Comparison of ENCODE assay signal across 33 cellular contexts in the genomic region with DNA sequence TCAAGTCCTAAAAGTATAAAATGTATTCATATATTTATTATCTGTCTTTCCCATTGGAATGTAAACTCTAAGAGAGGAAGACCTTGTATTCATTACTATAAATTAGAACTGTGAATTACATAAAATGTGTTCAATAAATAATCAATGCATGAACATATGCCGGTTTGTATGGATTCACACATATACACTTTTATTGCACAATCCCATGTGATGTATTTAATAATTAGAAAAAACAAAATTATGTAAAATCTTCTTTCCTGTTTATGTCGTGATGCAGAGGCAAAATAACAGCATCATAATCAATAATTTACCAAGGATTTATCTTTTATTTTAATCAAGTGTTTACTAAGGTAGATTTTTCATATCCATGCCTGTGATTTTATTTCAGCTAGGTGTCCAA.
DNase-seq lines count a peak whose midpoint lies in the region; ATAC-seq, FAIRE-seq and TF ChIP-seq lines count a peak whose summit lies in the region.
"Had no signal": no experiment of that assay in that cellular context is flagged by ENCODE, and none has a peak within 500 bp of the region (broad histone marks: within the 10 kb centered on the region; RNA-seq: fewer than 3 reads in every experiment).

No MANE protein-coding gene starts in this region.

- H4K8ac ChIP-seq in IMR-90 (ENCODE audit: low read depth in 2 of 2, low read length in 2 of 2) = no peak overlapping the region

- no peak overlapping the region for H2BK20ac ChIP-seq in IMR-90 (ENCODE audit: low read depth, low read length)

- H2BK5ac ChIP-seq in IMR-90 (ENCODE audit: low read depth, low read length, poor library complexity, severe bottlenecking) = no peak overlapping the region

- no peak overlapping the region for H3K23ac ChIP-seq in IMR-90 (ENCODE audit: low read depth, low read length)

- dilution Hi-C loops in IMR-90 (cut with HindIII; ENCODE audit: low sequenced_read_pairs, unreplicated experiment) = no loop called here

- no peak overlapping the region for H3K4me3 ChIP-seq in HepG2 (replicated peaks in 1 of 3; ENCODE audit: insufficient read depth in 1 of 3, low read depth in 2 of 3, low read length in 3 of 3)
- H3K4me3 ChIP-seq in right lobe of liver = no peak overlapping the region
- no peak overlapping the region for H3K4me3 ChIP-seq in IMR-90 (ENCODE audit: insufficient read depth, low read depth, low read length)
- H3K4me3 ChIP-seq in K562 = no peak overlapping the region
- H3K4me3 ChIP-seq: A549; BLaER1; BLaER1 treated with 17β-estradiol and CSF1 and Interleukin-3, amounts not matched to agents 10 nM and 100 nM had no signal

- in situ Hi-C loops in HepG2 (cut with HindIII; ENCODE audit: extremely low pct_ligation_motif_present, low pct_unique_long_range_greater_than_20kb) = no loop called here
- in situ Hi-C loops in IMR-90 (cut with MboI; ENCODE audit: low sequenced_read_pairs) = no loop called here
- in situ Hi-C loops in K562 (cut with MboI) = no loop called here

- under 1% methylated on average over 2 of the region's 2 CpGs for WGBS in HepG2 (ENCODE audit: low lambda C conversion rate)
- 68% methylated on average over 2 of the region's 2 CpGs for WGBS in right lobe of liver (ENCODE audit: insufficient coverage, low coverage, low lambda C conversion rate, missing lambda C conversion rate)
- WGBS in IMR-90 (ENCODE audit: extremely low coverage in 2 of 2, insufficient read length in 1 of 2), 2 experiments = no CpG with 5 or more reads among the region's 2 CpGs
- 0% methylated on average over 2 of the region's 2 CpGs for WGBS in K562 (ENCODE audit: insufficient coverage, low coverage, missing lambda C conversion rate)

- no peak overlapping the region for H2AK5ac ChIP-seq in IMR-90 (ENCODE audit: low read depth, low read length)

- no peak overlapping the region for H4K5ac ChIP-seq in IMR-90 (ENCODE audit: low read depth, low read length)

- H2AFZ ChIP-seq in HepG2 (ENCODE audit: low read length) (no peak overlapping the region), IMR-90 (replicated peaks; ENCODE audit: low read length, poor library complexity) (no peak overlapping the region), K562 (ENCODE audit: low read depth, low read length) (no peak overlapping the region)

- no peak overlapping the region for H2AK9ac ChIP-seq in IMR-90 (replicated peaks; ENCODE audit: low read depth, low read length, poor library complexity)

- TF ChIP-seq CTCF in HepG2 (CRISPR knock-in tag; IDR thresholded peaks at IDR 0.05) (no peak), right lobe of liver (IDR thresholded peaks at IDR 0.05) (no peak), IMR-90 (conservative IDR thresholded peaks at IDR 0.05; ENCODE audit: low read depth, low read length) (no peak), K562 (IDR thresholded peaks at IDR 0.05 in 2 of 3, conservative IDR thresholded peaks at IDR 0.05 in 1 of 3; ENCODE audit: insufficient read depth in 2 of 3, low read depth in 1 of 3, low read length in 3 of 3) (no peak)

- DNase-seq in HepG2 (ENCODE audit: low spot score) (no peak), right lobe of liver (no peak), IMR-90 (no peak), K562 (ENCODE audit: extremely low read depth in 1 of 4, low spot score in 3 of 4) (no peak), GOT3 (lab: John Stamatoyannopoulos, UW) (no peak)
- DNase-seq: 8988T; ACHN; AML-193; BE2C; C1 segment of cervical spinal cord; Caco-2; Calu3; CD4-positive, alpha-beta memory T cell; CD4-positive, alpha-beta T cell; CD4-positive, CD25-positive, alpha-beta regulatory T cell; CD8-positive, alpha-beta memory T cell; CD8-positive, alpha-beta T cell; COR-L47; DMS 273 treated with DMSO at 0.1 percent for 48 hours; DMS153; DMS53; DMS79; DMS79 treated with DMSO at 0.1 percent for 48 hours; DND-41; EL had no signal

- no peak overlapping the region for H3K4me2 ChIP-seq in HepG2 (ENCODE audit: low read depth, low read length)
- H3K4me2 ChIP-seq in IMR-90 (ENCODE audit: low read depth, low read length) = no peak overlapping the region
- H3K4me2 ChIP-seq in K562 (ENCODE audit: insufficient read depth, low read length) = no peak overlapping the region
- H3K4me2 ChIP-seq: A549; BLaER1; BLaER1 treated with 17β-estradiol and CSF1 and Interleukin-3, amounts not matched to agents 10 nM and 100 nM had no signal

- H3K4ac ChIP-seq in IMR-90 (ENCODE audit: low read depth, low read length) = no peak overlapping the region

- H3K27ac ChIP-seq in HepG2 (ENCODE audit: extremely low read length, insufficient read depth, low read length) (no peak overlapping the region), right lobe of liver (no peak overlapping the region), IMR-90 (ENCODE audit: insufficient read depth, low read length) (no peak overlapping the region), K562 (ENCODE audit: extremely low read depth, low read depth, low read length) (no peak overlapping the region)
- H3K27ac ChIP-seq: 22Rv1; A549; BLaER1; BLaER1 treated with 17β-estradiol and CSF1 and Interleukin-3, amounts not matched to agents 10 nM and 100 nM; C4-2B had no signal

- H3K9me3 ChIP-seq in HepG2 (ENCODE audit: low read length) (no peaks in the 10 kb centered on the region), right lobe of liver (no peaks in the 10 kb centered on the region), IMR-90 (ENCODE audit: control insufficient read depth, insufficient read depth, low read length) (no peaks in the 10 kb centered on the region), K562 (replicated peaks; ENCODE audit: control insufficient read depth, insufficient read depth, low read depth, low read length) (no peaks in the 10 kb centered on the region)
- H3K9me3 ChIP-seq: A549; BE2C; BLaER1; BLaER1 treated with 17β-estradiol and CSF1 and Interleukin-3, amounts not matched to agents 10 nM and 100 nM; Caco-2 had no signal

- H3K14ac ChIP-seq in IMR-90 (replicated peaks; ENCODE audit: low read depth, low read length) = no peak overlapping the region

- no peak for FAIRE-seq in HepG2 (lab: Jason Lieb, UNC)
- no peak for FAIRE-seq in K562 (lab: Jason Lieb, UNC)
- FAIRE-seq: A204.1, A549, D721Med had no signal

- H3K9ac ChIP-seq in HepG2 (ENCODE audit: insufficient read depth, low read depth, low read length) (no peak overlapping the region), IMR-90 (ENCODE audit: low read depth, low read length) (no peak overlapping the region), K562 (ENCODE audit: insufficient read depth in 1 of 2, low read depth in 2 of 2, low read length in 2 of 2) (no peak overlapping the region)
- H3K9ac ChIP-seq: BLaER1; BLaER1 treated with 17β-estradiol and CSF1 and Interleukin-3, amounts not matched to agents 10 nM and 100 nM had no signal

- CTCF ChIA-PET in HepG2 (lab: Yijun Ruan, JAX; ENCODE audit: low intra/inter-chr PET ratio, low total read pairs) (no interaction called here), IMR-90 (lab: Yijun Ruan, JAX) (no interaction called here), K562 (lab: Yijun Ruan, JAX; ENCODE audit: low intra/inter-chr PET ratio) (no interaction called here)

- no peak overlapping the region for H3K18ac ChIP-seq in IMR-90 (ENCODE audit: low read depth, low read length)

- intact Hi-C loops in HepG2 (cut with micrococcal nuclease; ENCODE audit: unreplicated experiment) (no loop called here), right lobe of liver (cut with DNase I) (no loop called here), IMR-90 (cut with micrococcal nuclease) (no loop called here), K562 (cut with micrococcal nuclease) (no loop called here)

- H3K27me3 ChIP-seq in HepG2 (ENCODE audit: control insufficient read depth in 1 of 2, insufficient read depth in 2 of 2, low read length in 2 of 2) (no peaks in the 10 kb centered on the region), right lobe of liver (no peaks in the 10 kb centered on the region), IMR-90 (ENCODE audit: control insufficient read depth, insufficient read depth, low read length) (no peaks in the 10 kb centered on the region), K562 (ENCODE audit: control insufficient read depth in 2 of 2, insufficient read depth in 2 of 2, low read length in 2 of 2) (no peaks in the 10 kb centered on the region)
- H3K27me3 ChIP-seq: BE2C; BLaER1; BLaER1 treated with 17β-estradiol and CSF1 and Interleukin-3, amounts not matched to agents 10 nM and 100 nM had no signal

- H3K79me2 ChIP-seq in HepG2 (ENCODE audit: insufficient read depth, low read length) (no peaks in the 10 kb centered on the region), K562 (ENCODE audit: control insufficient read depth, insufficient read depth, low read length) (no peaks in the 10 kb centered on the region)

- no peak overlapping the region for H2BK15ac ChIP-seq in IMR-90 (ENCODE audit: low read depth, low read length)

- no peak for ATAC-seq in HepG2
- ATAC-seq in right lobe of liver = no peak
- no peak for ATAC-seq in IMR-90 (ENCODE audit: low read depth)
- ATAC-seq in K562 = no peak
- no peak for ATAC-seq in HG03460 (IDR thresholded peaks at IDR 0.05; ENCODE audit: unreplicated experiment)
- ATAC-seq: A549; CD8-positive, alpha-beta T cell had no signal

- H3K79me1 ChIP-seq in IMR-90 (ENCODE audit: low read depth in 1 of 2, low read length in 2 of 2) = no peaks in the 10 kb centered on the region

- POLR2A ChIA-PET in HepG2 (lab: Yijun Ruan, JAX) (no interaction called here), IMR-90 (lab: Charles Lee; ENCODE audit: unreplicated experiment) (no interaction called here), K562 (lab: Yijun Ruan, JAX) (no interaction called here)

- no peak overlapping the region for H3K56ac ChIP-seq in IMR-90 (ENCODE audit: extremely low read depth, insufficient read depth, low read length)

- H4K91ac ChIP-seq in IMR-90 (ENCODE audit: insufficient read depth, low read depth, low read length) = no peak overlapping the region

- TF ChIP-seq RAD21 in HepG2 (CRISPR knock-in tag; IDR thresholded peaks at IDR 0.05) = no peak
- TF ChIP-seq RAD21 in IMR-90 (IDR thresholded peaks at IDR 0.05; ENCODE audit: low read length) = no peak
- TF ChIP-seq RAD21 in K562 (CRISPR knock-in tag; conservative IDR thresholded peaks at IDR 0.05 in 1 of 2, IDR thresholded peaks at IDR 0.05 in 1 of 2) = no peak

- TF ChIP-seq POLR2A in HepG2 (IDR thresholded peaks at IDR 0.05; ENCODE audit: insufficient read depth in 1 of 2, low read depth in 2 of 2, low read length in 2 of 2) (no peak), right lobe of liver (IDR thresholded peaks at IDR 0.05) (no peak), IMR-90 (IDR thresholded peaks at IDR 0.05; ENCODE audit: low read depth, low read length) (no peak), K562 (conservative IDR thresholded peaks at IDR 0.05) (no peak)

- BruUV-seq in HepG2 (replicated peaks; lab: Mats Ljungman, UMichigan) (no TSS peak), IMR-90 (replicated peaks; lab: Mats Ljungman, UMichigan) (no TSS peak), K562 (replicated peaks; lab: Mats Ljungman, UMichigan) (no TSS peak)

- TF ChIP-seq EP300 in HepG2 (IDR thresholded peaks at IDR 0.05; ENCODE audit: low read depth in 2 of 2, low read length in 2 of 2) (no peak), HepG2 (CRISPR knock-in tag; IDR thresholded peaks at IDR 0.05; ENCODE audit: borderline replicate concordance) (no peak), K562 (IDR thresholded peaks at IDR 0.05; ENCODE audit: low read length) (no peak)

- H3K36me3 ChIP-seq in HepG2 (replicated peaks in 1 of 2; ENCODE audit: control insufficient read depth in 1 of 2, insufficient read depth in 2 of 2, low read length in 2 of 2) = no peaks in the 10 kb centered on the region
- H3K36me3 ChIP-seq in right lobe of liver = no peaks in the 10 kb centered on the region
- H3K36me3 ChIP-seq in IMR-90 (ENCODE audit: control insufficient read depth, insufficient read depth, low read length) = no peaks in the 10 kb centered on the region
- H3K36me3 ChIP-seq in K562 (ENCODE audit: control insufficient read depth, insufficient read depth, low read length) = no peaks in the 10 kb centered on the region
- H3K36me3 ChIP-seq: BE2C; BLaER1; BLaER1 treated with 17β-estradiol and CSF1 and Interleukin-3, amounts not matched to agents 10 nM and 100 nM had no signal

- H3K9me1 ChIP-seq in IMR-90 (ENCODE audit: insufficient read depth, low read length) (no peaks in the 10 kb centered on the region), K562 (ENCODE audit: control insufficient read depth, insufficient read depth, low read length) (no peaks in the 10 kb centered on the region)

- H3K4me1 ChIP-seq in HepG2 (ENCODE audit: insufficient read depth, low read length) = no peaks in the 10 kb centered on the region
- no peaks in the 10 kb centered on the region for H3K4me1 ChIP-seq in right lobe of liver
- H3K4me1 ChIP-seq in IMR-90 (ENCODE audit: control insufficient read depth, insufficient read depth, low read length) = no peaks in the 10 kb centered on the region
- no peaks in the 10 kb centered on the region for H3K4me1 ChIP-seq in K562 (replicated peaks in 1 of 2; ENCODE audit: control insufficient read depth in 2 of 2, insufficient read depth in 2 of 2, low read length in 2 of 2)
- H3K4me1 ChIP-seq: A549, BE2C, Caco-2 had no signal

- H2BK120ac ChIP-seq in IMR-90 (ENCODE audit: low read depth, low read length) = no peak overlapping the region

- H4K20me1 ChIP-seq in HepG2 (ENCODE audit: insufficient read depth, low read length) = no peaks in the 10 kb centered on the region
- H4K20me1 ChIP-seq in IMR-90 (ENCODE audit: insufficient read depth, low read length) = no peaks in the 10 kb centered on the region
- H4K20me1 ChIP-seq in K562 (replicated peaks; ENCODE audit: control insufficient read depth, insufficient read depth, low read length) = no peaks in the 10 kb centered on the region
- H4K20me1 ChIP-seq: BLaER1; BLaER1 treated with 17β-estradiol and CSF1 and Interleukin-3, amounts not matched to agents 10 nM and 100 nM had no signal

Comparison
In these comparisons a context has a peak if more than half of its experiments do, and no peak if none do; other contexts are left out.
1. Of the 241 proteins assayed by ChIP-seq in both HepG2 and K562: peak only in HepG2: none; only in K562: none; in both: CEBPB; in neither: 239; mixed calls (peak in some experiments, not most) for 1.